ENCODE assay signal across 34 cellular contexts in the genomic region with DNA sequence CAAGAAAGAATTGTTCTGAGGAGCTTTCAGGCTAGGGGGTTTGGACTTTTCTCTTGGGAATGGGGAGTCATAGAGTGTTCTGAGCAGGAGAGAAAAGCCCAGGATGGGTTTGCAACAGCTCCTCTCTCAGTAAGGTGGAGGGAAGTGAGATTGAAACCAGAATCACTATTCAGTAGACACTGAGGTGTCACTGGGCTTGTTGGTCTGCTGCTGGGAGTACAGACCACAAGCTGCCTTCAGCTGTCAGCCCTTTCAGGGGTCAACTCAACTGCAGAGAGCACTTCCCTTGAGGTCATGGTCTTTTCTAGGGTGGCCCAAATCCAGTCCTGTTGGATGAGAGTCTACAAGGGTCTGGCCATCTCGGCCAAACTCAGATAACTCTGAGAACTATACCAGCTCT. TPM values are rescaled to one million over a fixed set of nuclear protein-coding genes. Genes with fewer than 3 reads are reported as not detected.
"Had no signal": no experiment of that assay in that cellular context is flagged by ENCODE, and none has a peak within 500 bp of the region (broad histone marks: within the 10 kb centered on the region; RNA-seq: fewer than 3 reads in every experiment).

No MANE protein-coding gene starts in this region.

- H3K27ac Mint-ChIP-seq: dendritic cell treated with granulocyte-macrophage colony-stimulating factor and Interleukin-4, amounts not matched to agents 40 ng/mL and 50 ng/mL, for 4 days; immature natural killer cell; naive thymus-derived CD8-positive, alpha-beta T cell; nephron progenitor cell; stimulated activated memory B cell treated with anti-CD40 and anti-IgM and Interleukin-4, amounts not matched to agents 10 μg/mL and 1 μg/mL and 100 μg/mL, for 72 hours; type B pancreatic cell had no signal

- H3K36me3 Mint-ChIP-seq: immature natural killer cell; naive thymus-derived CD8-positive, alpha-beta T cell; stimulated activated memory B cell treated with anti-CD40 and anti-IgM and Interleukin-4, amounts not matched to agents 10 μg/mL and 1 μg/mL and 100 μg/mL, for 72 hours; type B pancreatic cell had no signal

- H3K4me3 ChIP-seq: colonic mucosa, esophagus squamous epithelium, heart right ventricle, lower lobe of right lung, ovary, psoas muscle, sigmoid colon, testis, tibial artery had no signal

- H3K27me3 ChIP-seq: colonic mucosa, ovary, testis had no signal

- H3K4me1 Mint-ChIP-seq: immature natural killer cell; naive thymus-derived CD8-positive, alpha-beta T cell; stimulated activated memory B cell treated with anti-CD40 and anti-IgM and Interleukin-4, amounts not matched to agents 10 μg/mL and 1 μg/mL and 100 μg/mL, for 72 hours had no signal

- DNase-seq: colonic mucosa; effector memory CD4-positive, alpha-beta T cell; esophagus squamous epithelium; foreskin melanocyte; glutamatergic neuron; heart right ventricle; hypothalamus; immature natural killer cell; islet precursor cell; kidney glomerular epithelial cell; left ventricle myocardium superior; lower lobe of right lung; naive thymus-derived CD8-positive, alpha-beta T cell; nephron progenitor cell; occipital lobe; ovary; posterior cingulate gyrus; psoas muscle; right cardiac atrium; sigmoid colon; stimulated activated CD4-positive, alpha-beta T cell treated with anti-CD3 and anti-CD28 coated beads, Interleukin-4, amount 100 ng/mL, for 4 hours; stimulated activated naive CD8-positive, alpha-beta T cell treated with anti-CD3 and anti-CD28 coated beads, Interleukin-15, Interleukin-2, amounts not matched to agents 100 U/mL and 50 U/mL, for 24 hours; substantia nigra; testis; tibial artery had no signal

- H3K9me3 Mint-ChIP-seq: dendritic cell treated with granulocyte-macrophage colony-stimulating factor and Interleukin-4, amounts not matched to agents 40 ng/mL and 50 ng/mL, for 4 days; nephron progenitor cell; stimulated activated memory B cell treated with anti-CD40 and anti-IgM and Interleukin-4, amounts not matched to agents 10 μg/mL and 1 μg/mL and 100 μg/mL, for 72 hours; type B pancreatic cell had no signal

- H3K36me3 ChIP-seq: colonic mucosa, esophagus squamous epithelium, heart right ventricle, lower lobe of right lung, ovary, sigmoid colon, tibial artery had no signal

- ATAC-seq: heart right ventricle; left ventricle myocardium superior; lower lobe of right lung; naive thymus-derived CD8-positive, alpha-beta T cell; psoas muscle; right cardiac atrium; stimulated activated memory B cell treated with anti-CD40 and anti-IgM and Interleukin-4, amounts not matched to agents 10 μg/mL and 1 μg/mL and 100 μg/mL, for 72 hours; stimulated activated naive CD8-positive, alpha-beta T cell treated with anti-CD3 and anti-CD28 coated beads, Interleukin-15, Interleukin-2, amounts not matched to agents 100 U/mL and 50 U/mL, for 24 hours had no signal

- H3K4me1 ChIP-seq: colonic mucosa, esophagus squamous epithelium, heart right ventricle, lower lobe of right lung, psoas muscle, sigmoid colon, testis, tibial artery had no signal

- H3K27ac ChIP-seq: colonic mucosa, esophagus squamous epithelium, heart right ventricle, lower lobe of right lung, ovary, psoas muscle, sigmoid colon, testis, tibial artery had no signal

- H3K9me3 ChIP-seq: colonic mucosa, esophagus squamous epithelium, heart right ventricle, lower lobe of right lung, ovary, psoas muscle, sigmoid colon, testis, tibial artery had no signal

- H3K4me3 Mint-ChIP-seq: dendritic cell treated with granulocyte-macrophage colony-stimulating factor and Interleukin-4, amounts not matched to agents 40 ng/mL and 50 ng/mL, for 4 days; immature natural killer cell; naive thymus-derived CD8-positive, alpha-beta T cell; nephron progenitor cell; stimulated activated memory B cell treated with anti-CD40 and anti-IgM and Interleukin-4, amounts not matched to agents 10 μg/mL and 1 μg/mL and 100 μg/mL, for 72 hours; type B pancreatic cell had no signal

RNA-seq across cellular contexts. Expression of gene FOXA2, which starts 12.9 kb away (rescaled TPM):
- total RNA-seq: endothelial cell of umbilical vein; epithelial cell of proximal tubule; heart right ventricle; left ventricle myocardium superior; mesenteric fat pad; myocyte; naive thymus-derived CD8-positive, alpha-beta T cell; occipital lobe; psoas muscle; right cardiac atrium; sigmoid colon; skeletal muscle tissue; urinary bladder had no signal
- polyA plus RNA-seq: endothelial cell of umbilical vein; heart right ventricle; immature natural killer cell; naive thymus-derived CD8-positive, alpha-beta T cell; ovary; right cardiac atrium; urinary bladder had no signal
